In genomic region chr6:7590918-7591302, GRCh38 we compare ENCODE assay signal across 8 cellular contexts. TPM values are rescaled to one million over a fixed set of nuclear protein-coding genes. Genes with fewer than 3 reads are reported as not detected.
DNase-seq lines count a peak whose midpoint lies in the region; ATAC-seq lines count a peak whose summit lies in the region.

No MANE protein-coding gene starts in this region.

- peak; percentile 60 for DNase-seq in ELR (ENCODE audit: low read depth)
- DNase-seq in NT2/D1 (ENCODE audit: low read depth, low spot score) = no peak
- DNase-seq in dermis blood vessel endothelial cell = peak; percentile 36
- peak; percentile 1 for DNase-seq in midbrain (lab: John Stamatoyannopoulos, UW)
- no peak for DNase-seq in aorta
- no peak for DNase-seq in NCI-H1105 treated with DMSO at 0.1 percent for 48 hours (lab: John Stamatoyannopoulos, UW)
- no peak for DNase-seq in SK-N-DZ (ENCODE audit: low spot score)

- peaks cover 35% of the 10 kb centered on the region for H3K36me3 ChIP-seq in NT2/D1 (ENCODE audit: insufficient read depth, insufficient read length, low read length)
- H3K36me3 ChIP-seq in aorta (ENCODE audit: control insufficient read depth in 1 of 2, insufficient read depth in 2 of 2, low read length in 1 of 2) = no peaks in the 10 kb centered on the region

- no peak overlapping the region for H3K27ac ChIP-seq in aorta (ENCODE audit: low read depth in 1 of 2, low read length in 2 of 2)

- intact Hi-C loops in aorta (cut with DNase I) = loop anchor here (5.0 to 10.0 kb wide), 2 partner anchors 279 to 286 kb away; partner anchors contain the start of gene SSR1 (in 1 of the 2)

- H3K9me3 ChIP-seq in NT2/D1 (ENCODE audit: insufficient read depth, low read length) (no peaks in the 10 kb centered on the region), aorta (ENCODE audit: control insufficient read depth, low read length) (no peaks in the 10 kb centered on the region)

- H3K27me3 ChIP-seq in NT2/D1 (ENCODE audit: insufficient read depth, insufficient read length) (no peaks in the 10 kb centered on the region), aorta (ENCODE audit: control insufficient read depth in 1 of 2, insufficient read depth in 2 of 2, low read length in 1 of 2) (no peaks in the 10 kb centered on the region)

- H3K4me3 ChIP-seq in NT2/D1 (ENCODE audit: insufficient read length, low read depth) (peak overlapping the region; percentile 82), aorta (ENCODE audit: low read length in 2 of 2) (peak overlapping the region; percentile 33 to 83)

- ATAC-seq in aorta (ENCODE audit: low FRiP score) (no peak), GM21390 (IDR thresholded peaks at IDR 0.05; ENCODE audit: unreplicated experiment) (no peak)

- peak overlapping the region; percentile 80 for H3K9ac ChIP-seq in NT2/D1 (ENCODE audit: insufficient read length, low read depth)

- H3K4me1 ChIP-seq in NT2/D1 (ENCODE audit: insufficient read depth, insufficient read length) (no peaks in the 10 kb centered on the region), aorta (ENCODE audit: control insufficient read depth in 1 of 2, insufficient read depth in 2 of 2, low read length in 2 of 2) (no peaks in the 10 kb centered on the region)

- 11 to 15% methylated on average over 10 of the region's 10 CpGs for WGBS in aorta, 2 donors

RNA-seq across cellular contexts. Expression of gene SNRNP48, which starts 0.9 kb away (rescaled TPM):
- total RNA-seq in dermis blood vessel endothelial cell = 14.3 and 18.5 TPM in 2 replicates
- 10 to 100 TPM in 1 of 2 donors, 1 to 10 TPM in 1; 8.0 to 15.2 TPM for total RNA-seq in aorta
- polyA plus RNA-seq in aorta = 1 to 10 TPM; 7.0 to 8.7 TPM
- polyA plus RNA-seq in SK-N-DZ (2014; cell fraction: cytosol; rRNA removed) = 12.5 and 18.0 TPM in 2 replicates
- polyA plus RNA-seq in SK-N-DZ (2014; cell fraction: nucleus; rRNA removed) = 20.2 and 22.6 TPM in 2 replicates

RNA-seq across cellular contexts. Expression of gene DSP, which starts 49.4 kb away (rescaled TPM):
- 53.1 and 95.4 TPM in 2 replicates for total RNA-seq in dermis blood vessel endothelial cell
- 1 to 10 TPM; 4.1 to 6.3 TPM for total RNA-seq in aorta
- polyA plus RNA-seq in aorta = 10 to 100 TPM in 1 of 2 donors, under 1 TPM in 1; 0.41 to 22.8 TPM
- not detected in 2 replicates for polyA plus RNA-seq in SK-N-DZ (2014; cell fraction: cytosol; rRNA removed)
- polyA plus RNA-seq in SK-N-DZ (2014; cell fraction: nucleus; rRNA removed) = not detected in 2 replicates

Comparison
In these comparisons a context has a peak if more than half of its experiments do, and no peak if none do; other contexts are left out.
1. DNase-seq: peak in ELR (single experiment), dermis blood vessel endothelial cell (single experiment) and midbrain (single experiment); none in NT2/D1 (single experiment), aorta (0 of 2), NCI-H1105 treated with DMSO at 0.1 percent for 48 hours (single experiment) and SK-N-DZ (single experiment).